31 cellular contexts compared by ENCODE assay signal in the genomic region with DNA sequence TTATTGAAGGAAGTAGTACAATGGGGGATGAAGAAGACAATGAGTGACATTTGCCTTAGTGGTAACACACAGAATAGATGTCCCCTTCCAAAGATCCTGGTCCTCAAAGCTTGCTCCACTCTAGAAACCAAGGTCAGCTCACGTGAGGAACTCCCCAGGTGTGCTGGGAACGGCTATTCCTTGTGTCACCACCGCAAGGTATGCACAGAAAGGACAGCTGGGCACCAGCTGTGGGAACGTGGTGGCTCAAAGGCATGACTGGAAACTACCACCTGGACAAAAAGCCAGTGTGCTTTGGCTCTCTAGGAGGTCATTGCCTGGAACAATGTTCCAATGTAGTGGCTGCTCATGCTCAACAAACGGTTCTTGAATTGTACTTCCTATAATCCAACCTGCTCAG.
DNase-seq lines count a peak whose midpoint lies in the region; ATAC-seq and TF ChIP-seq lines count a peak whose summit lies in the region.
"Had no signal": no experiment of that assay in that cellular context is flagged by ENCODE, and none has a peak within 500 bp of the region (broad histone marks: within the 10 kb centered on the region; RNA-seq: fewer than 3 reads in every experiment).

No MANE protein-coding gene starts in this region.

- DNase-seq in body of pancreas (peak in 3 of 4 donors; percentile 15 to 28 (median 27)), endodermal cell (no peak)
- no peak for DNase-seq in activated T-cell treated with anti-CD3 and anti-CD28 coated beads, Interleukin-2, amount 50 U/mL, for 4 hours
- DNase-seq: 8988T; ACHN; AML-193; BE2C; C1 segment of cervical spinal cord; Caco-2; Calu3; CD4-positive, alpha-beta memory T cell; CD4-positive, alpha-beta T cell; CD4-positive, CD25-positive, alpha-beta regulatory T cell; CD8-positive, alpha-beta memory T cell; CD8-positive, alpha-beta T cell; COR-L47; DMS 273 treated with DMSO at 0.1 percent for 48 hours; DMS153; DMS53; DMS79; DMS79 treated with DMSO at 0.1 percent for 48 hours; DND-41; EL had no signal

- no peaks in the 10 kb centered on the region for H3K36me3 Mint-ChIP-seq in endodermal cell (ENCODE audit: low read depth)
- peaks cover 6% of the 10 kb centered on the region for H3K36me3 Mint-ChIP-seq in activated T-cell treated with anti-CD3 and anti-CD28 coated beads, Interleukin-2, amount 50 U/mL, for 4 hours (ENCODE audit: insufficient read depth)
- H3K36me3 Mint-ChIP-seq: CD14-positive monocyte; CD8-positive, alpha-beta T cell had no signal

- intact Hi-C loops in body of pancreas (cut with DNase I): no loop called here

- H3K27me3 Mint-ChIP-seq in endodermal cell (ENCODE audit: insufficient read depth): no peaks in the 10 kb centered on the region
- H3K27me3 Mint-ChIP-seq in activated T-cell treated with anti-CD3 and anti-CD28 coated beads, Interleukin-2, amount 50 U/mL, for 4 hours (ENCODE audit: low read depth): peaks cover 17% of the 10 kb centered on the region

- ATAC-seq in body of pancreas (no peak), HG02642 (IDR thresholded peaks at IDR 0.05; ENCODE audit: poor library complexity, unreplicated experiment) (no peak)
- ATAC-seq in activated T-cell treated with anti-CD3 and anti-CD28 coated beads, Interleukin-2, amount 50 U/mL, for 4 hours: no peak
- ATAC-seq: A549; CD8-positive, alpha-beta T cell had no signal

- H3K36me3 ChIP-seq in body of pancreas (replicated peaks in 1 of 2; ENCODE audit: insufficient read depth in 1 of 2, low read depth in 2 of 2) (no peaks in the 10 kb centered on the region), endodermal cell (ENCODE audit: control insufficient read depth, insufficient read depth, low read length) (peaks cover 5% of the 10 kb centered on the region)
- H3K36me3 ChIP-seq: BE2C; BLaER1; BLaER1 treated with 17β-estradiol and CSF1 and Interleukin-3, amounts not matched to agents 10 nM and 100 nM had no signal

- no peak overlapping the region for H3K27ac ChIP-seq in body of pancreas
- H3K27ac ChIP-seq in endodermal cell (ENCODE audit: low read depth, low read length): no peak overlapping the region
- H3K27ac ChIP-seq: 22Rv1; A549; BLaER1; BLaER1 treated with 17β-estradiol and CSF1 and Interleukin-3, amounts not matched to agents 10 nM and 100 nM; C4-2B had no signal

- H3K4me1 Mint-ChIP-seq in endodermal cell: peaks cover 4% of the 10 kb centered on the region
- H3K4me1 Mint-ChIP-seq in activated T-cell treated with anti-CD3 and anti-CD28 coated beads, Interleukin-2, amount 50 U/mL, for 4 hours (ENCODE audit: low read depth): no peaks in the 10 kb centered on the region
- H3K4me1 Mint-ChIP-seq: B cell; CD14-positive monocyte; CD8-positive, alpha-beta memory T cell had no signal

- H3K9me3 ChIP-seq in body of pancreas: no peaks in the 10 kb centered on the region
- no peaks in the 10 kb centered on the region for H3K9me3 ChIP-seq in endodermal cell (ENCODE audit: control insufficient read depth, low read length)
- H3K9me3 ChIP-seq: A549, BE2C, BLaER1, Caco-2 had no signal

- H3K9ac ChIP-seq in endodermal cell (ENCODE audit: extremely low read depth, low read length, poor library complexity, severe bottlenecking): no peak overlapping the region
- H3K9ac ChIP-seq: BLaER1; BLaER1 treated with 17β-estradiol and CSF1 and Interleukin-3, amounts not matched to agents 10 nM and 100 nM had no signal

- 29 to 43% methylated on average over 5 of the region's 5 CpGs for WGBS in body of pancreas, 2 donors
- WGBS in endodermal cell (ENCODE audit: insufficient coverage in 1 of 2, insufficient read length in 1 of 2), 2 experiments: 90 to 94% methylated on average over 4 to 5 of the region's 5 CpGs

- no peak overlapping the region for H3K4me3 Mint-ChIP-seq in endodermal cell
- H3K4me3 Mint-ChIP-seq in activated T-cell treated with anti-CD3 and anti-CD28 coated beads, Interleukin-2, amount 50 U/mL, for 4 hours: no peak overlapping the region
- H3K4me3 Mint-ChIP-seq: B cell; CD14-positive monocyte; CD4-positive, alpha-beta memory T cell; CD4-positive, alpha-beta T cell; CD4-positive, CD25-positive, alpha-beta regulatory T cell; CD8-positive, alpha-beta memory T cell; CD8-positive, alpha-beta T cell had no signal

- no peak overlapping the region for H3K4me3 ChIP-seq in body of pancreas
- H3K4me3 ChIP-seq in endodermal cell (ENCODE audit: low read length): no peak overlapping the region
- H3K4me3 ChIP-seq: A549; BLaER1; BLaER1 treated with 17β-estradiol and CSF1 and Interleukin-3, amounts not matched to agents 10 nM and 100 nM had no signal

- no peak for TF ChIP-seq CTCF in body of pancreas (IDR thresholded peaks at IDR 0.05)
- peak; percentile 12 for TF ChIP-seq CTCF in endodermal cell (conservative IDR thresholded peaks at IDR 0.05)

- no peak overlapping the region for H3K27ac Mint-ChIP-seq in endodermal cell
- H3K27ac Mint-ChIP-seq: B cell; CD14-positive monocyte; CD4-positive, alpha-beta memory T cell; CD4-positive, alpha-beta T cell; CD4-positive, CD25-positive, alpha-beta regulatory T cell; CD8-positive, alpha-beta memory T cell; CD8-positive, alpha-beta T cell had no signal

- no peaks in the 10 kb centered on the region for H3K9me3 Mint-ChIP-seq in endodermal cell
- H3K9me3 Mint-ChIP-seq in activated T-cell treated with anti-CD3 and anti-CD28 coated beads, Interleukin-2, amount 50 U/mL, for 4 hours: no peaks in the 10 kb centered on the region
- H3K9me3 Mint-ChIP-seq: CD4-positive, alpha-beta T cell; CD8-positive, alpha-beta T cell had no signal

- no peak for TF ChIP-seq POLR2A in body of pancreas (IDR thresholded peaks at IDR 0.05)

- H3K4me1 ChIP-seq in body of pancreas (no peaks in the 10 kb centered on the region), endodermal cell (ENCODE audit: control insufficient read depth, insufficient read depth, low read length) (no peaks in the 10 kb centered on the region)
- H3K4me1 ChIP-seq: A549, BE2C, BLaER1, Caco-2 had no signal

- H3K27me3 ChIP-seq in body of pancreas (no peaks in the 10 kb centered on the region), endodermal cell (ENCODE audit: control insufficient read depth, insufficient read depth, low read length, poor library complexity, severe bottlenecking) (no peaks in the 10 kb centered on the region)
- H3K27me3 ChIP-seq: BE2C, BLaER1 had no signal

Comparison
In these comparisons a context has a peak if more than half of its experiments do, and no peak if none do; other contexts are left out.
1. DNase-seq: peak in body of pancreas (3 of 4); none in endodermal cell (single experiment) and activated T-cell treated with anti-CD3 and anti-CD28 coated beads, Interleukin-2, amount 50 U/mL, for 4 hours (single experiment).